8 cellular contexts compared by ENCODE assay signal in genomic region chr20:34516038-34516873, GRCh38.
DNase-seq lines count a peak whose midpoint lies in the region; ATAC-seq lines count a peak whose summit lies in the region.

DYNLRB1 (plus strand) TSS chr20:34516422; CDS start chr20:34516459, 37 bp downstream.

- H3K4me1 ChIP-seq in BLaER1 treated with 17β-estradiol and CSF1 and Interleukin-3, amounts not matched to agents 10 nM and 100 nM, result peaks cover 24 to 50% (median 34%) of the 10 kb centered on the region in 10 experiments

- peak within 1 kb of the TSS; percentile 76 to 96 (median 90) for H3K4me2 ChIP-seq in BLaER1 treated with 17β-estradiol and CSF1 and Interleukin-3, amounts not matched to agents 10 nM and 100 nM

- peaks cover 18 to 51% (median 32%) of the 10 kb centered on the region in 11 experiments; a peak in 21 of 22 replicates for H3K36me3 ChIP-seq in BLaER1 treated with 17β-estradiol and CSF1 and Interleukin-3, amounts not matched to agents 10 nM and 100 nM

- DNase-seq in NCI-H748 (lab: John Stamatoyannopoulos, UW; ENCODE audit: unreplicated experiment), result peak; percentile 98
- DNase-seq in activated CD4-positive, alpha-beta T cell treated with anti-CD3 and anti-CD28 coated beads, Interleukin-2, amount 50 U/mL, for 1 hour, result peak; percentile 95
- DNase-seq in cortex of kidney (lab: John Stamatoyannopoulos, UW), result peak; percentile 37
- DNase-seq in left kidney (ENCODE audit: low read depth, low spot score), result peak; percentile 99
- DNase-seq in stimulated activated CD4-positive, alpha-beta T cell treated with anti-CD3 and anti-CD28 coated beads, Interleukin-1b, Interleukin-23, amount 100 ng/mL, for 48 hours, result peak; percentile 95

- no peaks in the 10 kb centered on the region for H3K9me3 ChIP-seq in BLaER1 treated with 17β-estradiol and CSF1 and Interleukin-3, amounts not matched to agents 10 nM and 100 nM (replicated peaks in 1 of 11)

- H3K27ac ChIP-seq in BLaER1 treated with 17β-estradiol and CSF1 and Interleukin-3, amounts not matched to agents 10 nM and 100 nM, result peak within 1 kb of the TSS; percentile 80 to 90 (median 87)

- H4K20me1 ChIP-seq in BLaER1 treated with 17β-estradiol and CSF1 and Interleukin-3, amounts not matched to agents 10 nM and 100 nM, result peaks cover 15 to 48% (median 38%) of the 10 kb centered on the region in 11 experiments; a peak in 20 of 22 replicates

- peak within 1 kb of the TSS; percentile 86 to 95 (median 90) for H3K9ac ChIP-seq in BLaER1 treated with 17β-estradiol and CSF1 and Interleukin-3, amounts not matched to agents 10 nM and 100 nM

- peak within 1 kb of the TSS; percentile 65 to 91 (median 84) for H3K4me3 ChIP-seq in BLaER1 treated with 17β-estradiol and CSF1 and Interleukin-3, amounts not matched to agents 10 nM and 100 nM

- no peaks in the 10 kb centered on the region for H3K27me3 ChIP-seq in BLaER1 treated with 17β-estradiol and CSF1 and Interleukin-3, amounts not matched to agents 10 nM and 100 nM

- ATAC-seq in GM19328 (IDR thresholded peaks at IDR 0.05; ENCODE audit: unreplicated experiment), result peak; percentile 55
- peak; percentile 72 for ATAC-seq in HG03521 (IDR thresholded peaks at IDR 0.05; ENCODE audit: unreplicated experiment)

Comparison
In these comparisons a context has a peak if more than half of its experiments do, and no peak if none do; other contexts are left out.
1. Peak in every context shown above with its lines: DNase-seq, ATAC-seq, H3K4me3 ChIP-seq and H3K27ac ChIP-seq.
2. DNase-seq: peak in every context shown above with its lines; median percentile 99 in left kidney; 98 in NCI-H748; 95 in activated CD4-positive, alpha-beta T cell treated with anti-CD3 and anti-CD28 coated beads, Interleukin-2, amount 50 U/mL, for 1 hour; 95 in stimulated activated CD4-positive, alpha-beta T cell treated with anti-CD3 and anti-CD28 coated beads, Interleukin-1b, Interleukin-23, amount 100 ng/mL, for 48 hours; 37 in cortex of kidney.